In the genomic region with DNA sequence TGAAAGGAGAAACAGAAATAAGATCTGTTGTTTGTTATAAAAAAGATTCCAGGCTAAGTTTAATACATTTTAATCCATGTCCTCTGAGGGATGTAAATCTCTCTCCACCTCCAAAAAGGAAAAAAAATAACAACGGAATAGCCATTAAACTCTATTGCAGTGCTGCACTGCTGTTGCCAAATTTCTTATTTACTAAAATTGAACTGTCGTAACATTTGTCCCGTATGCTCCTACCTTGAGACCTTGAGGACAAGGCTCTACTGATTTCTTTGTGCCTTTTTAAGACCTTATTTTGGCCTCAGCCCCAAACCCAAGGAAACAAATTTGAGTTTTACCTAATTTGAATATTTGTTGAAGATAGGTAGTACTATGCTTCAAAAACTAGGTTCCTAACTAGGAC, we compare ENCODE assay signal across 8 cellular contexts.
"Had no signal": no experiment of that assay in that cellular context is flagged by ENCODE, and none has a peak within 500 bp of the region (broad histone marks: within the 10 kb centered on the region; RNA-seq: fewer than 3 reads in every experiment).

No MANE protein-coding gene starts in this region.

- DNase-seq: GM23248, GOT3, H7, H9, HCEC 1CT, HFFc6 had no signal

- ATAC-seq: GM23338, HCT116 had no signal
